Comparison of ENCODE assay signal across 1 cellular context in genomic region chr13:30617315-30618185, GRCh38.
TF ChIP-seq lines count a peak whose summit lies in the region.

Gene USPL1, plus strand, starts transcription at chr13:30617920. Its CDS starts 3,221 bp downstream, at chr13:30621141.

TF ChIP-seq in K562, 482 proteins besides CTCF, POLR2A, EP300 and RAD21 (continued from another document and continues in another):
- TF ChIP-seq, protein P1, sequence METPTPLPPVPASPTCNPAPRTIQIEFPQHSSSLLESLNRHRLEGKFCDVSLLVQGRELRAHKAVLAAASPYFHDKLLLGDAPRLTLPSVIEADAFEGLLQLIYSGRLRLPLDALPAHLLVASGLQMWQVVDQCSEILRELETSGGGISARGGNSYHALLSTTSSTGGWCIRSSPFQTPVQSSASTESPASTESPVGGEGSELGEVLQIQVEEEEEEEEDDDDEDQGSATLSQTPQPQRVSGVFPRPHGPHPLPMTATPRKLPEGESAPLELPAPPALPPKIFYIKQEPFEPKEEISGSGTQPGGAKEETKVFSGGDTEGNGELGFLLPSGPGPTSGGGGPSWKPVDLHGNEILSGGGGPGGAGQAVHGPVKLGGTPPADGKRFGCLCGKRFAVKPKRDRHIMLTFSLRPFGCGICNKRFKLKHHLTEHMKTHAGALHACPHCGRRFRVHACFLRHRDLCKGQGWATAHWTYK (CRISPR knock-in tag; IDR thresholded peaks at IDR 0.05), result peak; percentile 97
- no peak for TF ChIP-seq RBM15 (IDR thresholded peaks at IDR 0.05; ENCODE audit: insufficient read depth, low read length)
- TF ChIP-seq TSC22D4 (tag; IDR thresholded peaks at IDR 0.05), result no peak
- TF ChIP-seq, protein P2, sequence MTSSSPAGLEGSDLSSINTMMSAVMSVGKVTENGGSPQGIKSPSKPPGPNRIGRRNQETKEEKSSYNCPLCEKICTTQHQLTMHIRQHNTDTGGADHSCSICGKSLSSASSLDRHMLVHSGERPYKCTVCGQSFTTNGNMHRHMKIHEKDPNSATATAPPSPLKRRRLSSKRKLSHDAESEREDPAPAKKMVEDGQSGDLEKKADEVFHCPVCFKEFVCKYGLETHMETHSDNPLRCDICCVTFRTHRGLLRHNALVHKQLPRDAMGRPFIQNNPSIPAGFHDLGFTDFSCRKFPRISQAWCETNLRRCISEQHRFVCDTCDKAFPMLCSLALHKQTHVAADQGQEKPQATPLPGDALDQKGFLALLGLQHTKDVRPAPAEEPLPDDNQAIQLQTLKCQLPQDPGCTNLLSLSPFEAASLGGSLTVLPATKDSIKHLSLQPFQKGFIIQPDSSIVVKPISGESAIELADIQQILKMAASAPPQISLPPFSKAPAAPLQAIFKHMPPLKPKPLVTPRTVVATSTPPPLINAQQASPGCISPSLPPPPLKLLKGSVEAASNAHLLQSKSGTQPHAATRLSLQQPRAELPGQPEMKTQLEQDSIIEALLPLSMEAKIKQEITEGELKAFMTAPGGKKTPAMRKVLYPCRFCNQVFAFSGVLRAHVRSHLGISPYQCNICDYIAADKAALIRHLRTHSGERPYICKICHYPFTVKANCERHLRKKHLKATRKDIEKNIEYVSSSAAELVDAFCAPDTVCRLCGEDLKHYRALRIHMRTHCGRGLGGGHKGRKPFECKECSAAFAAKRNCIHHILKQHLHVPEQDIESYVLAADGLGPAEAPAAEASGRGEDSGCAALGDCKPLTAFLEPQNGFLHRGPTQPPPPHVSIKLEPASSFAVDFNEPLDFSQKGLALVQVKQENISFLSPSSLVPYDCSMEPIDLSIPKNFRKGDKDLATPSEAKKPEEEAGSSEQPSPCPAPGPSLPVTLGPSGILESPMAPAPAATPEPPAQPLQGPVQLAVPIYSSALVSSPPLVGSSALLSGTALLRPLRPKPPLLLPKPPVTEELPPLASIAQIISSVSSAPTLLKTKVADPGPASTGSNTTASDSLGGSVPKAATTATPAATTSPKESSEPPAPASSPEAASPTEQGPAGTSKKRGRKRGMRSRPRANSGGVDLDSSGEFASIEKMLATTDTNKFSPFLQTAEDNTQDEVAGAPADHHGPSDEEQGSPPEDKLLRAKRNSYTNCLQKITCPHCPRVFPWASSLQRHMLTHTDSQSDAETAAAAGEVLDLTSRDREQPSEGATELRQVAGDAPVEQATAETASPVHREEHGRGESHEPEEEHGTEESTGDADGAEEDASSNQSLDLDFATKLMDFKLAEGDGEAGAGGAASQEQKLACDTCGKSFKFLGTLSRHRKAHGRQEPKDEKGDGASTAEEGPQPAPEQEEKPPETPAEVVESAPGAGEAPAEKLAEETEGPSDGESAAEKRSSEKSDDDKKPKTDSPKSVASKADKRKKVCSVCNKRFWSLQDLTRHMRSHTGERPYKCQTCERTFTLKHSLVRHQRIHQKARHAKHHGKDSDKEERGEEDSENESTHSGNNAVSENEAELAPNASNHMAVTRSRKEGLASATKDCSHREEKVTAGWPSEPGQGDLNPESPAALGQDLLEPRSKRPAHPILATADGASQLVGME (CRISPR knock-in tag; IDR thresholded peaks at IDR 0.05), result 0 out of 2 replicates have a peak, but pooled peaks have one; percentile 56
- peak; percentile 16 to 91; a peak in 3 of 4 replicates for TF ChIP-seq HDAC1 (IDR thresholded peaks at IDR 0.05)
- no peak for TF ChIP-seq JUNB (CRISPR knock-in tag; conservative IDR thresholded peaks at IDR 0.05)
- TF ChIP-seq ILK (tag; IDR thresholded peaks at IDR 0.05; ENCODE audit: borderline replicate concordance, low read depth), result no peak
- no peak for TF ChIP-seq FOXA1 (IDR thresholded peaks at IDR 0.05; ENCODE audit: borderline replicate concordance)
- TF ChIP-seq BMI1 (IDR thresholded peaks at IDR 0.05; ENCODE audit: low read length), result no peak
- no peak for TF ChIP-seq MBD1 (CRISPR knock-in tag; IDR thresholded peaks at IDR 0.05)
- no peak for TF ChIP-seq TEAD4 (IDR thresholded peaks at IDR 0.05; ENCODE audit: low read length)
- no peak for TF ChIP-seq TEAD4 (CRISPR knock-in tag; IDR thresholded peaks at IDR 0.05; ENCODE audit: borderline replicate concordance)
- TF ChIP-seq RB1 (IDR thresholded peaks at IDR 0.05; ENCODE audit: low read depth), result peak; percentile 92
- TF ChIP-seq FOXK2 (conservative IDR thresholded peaks at IDR 0.05 in 1 of 2, IDR thresholded peaks at IDR 0.05 in 1 of 2; ENCODE audit: low read depth in 2 of 2), result peak; percentile 83 to 88
- peak in 1 of 2 experiments; percentile 87; a peak in 2 of 4 replicates for TF ChIP-seq SRF (CRISPR knock-in tag; IDR thresholded peaks at IDR 0.05)
- no peak for TF ChIP-seq ZSCAN32 (CRISPR knock-in tag; IDR thresholded peaks at IDR 0.05)
- TF ChIP-seq NFRKB (IDR thresholded peaks at IDR 0.05; ENCODE audit: low read depth), result no peak
- TF ChIP-seq TCF3 (CRISPR knock-in tag; IDR thresholded peaks at IDR 0.05), result peak; percentile 45; the same call in 1 of the 2 replicates
- TF ChIP-seq, protein P3, sequence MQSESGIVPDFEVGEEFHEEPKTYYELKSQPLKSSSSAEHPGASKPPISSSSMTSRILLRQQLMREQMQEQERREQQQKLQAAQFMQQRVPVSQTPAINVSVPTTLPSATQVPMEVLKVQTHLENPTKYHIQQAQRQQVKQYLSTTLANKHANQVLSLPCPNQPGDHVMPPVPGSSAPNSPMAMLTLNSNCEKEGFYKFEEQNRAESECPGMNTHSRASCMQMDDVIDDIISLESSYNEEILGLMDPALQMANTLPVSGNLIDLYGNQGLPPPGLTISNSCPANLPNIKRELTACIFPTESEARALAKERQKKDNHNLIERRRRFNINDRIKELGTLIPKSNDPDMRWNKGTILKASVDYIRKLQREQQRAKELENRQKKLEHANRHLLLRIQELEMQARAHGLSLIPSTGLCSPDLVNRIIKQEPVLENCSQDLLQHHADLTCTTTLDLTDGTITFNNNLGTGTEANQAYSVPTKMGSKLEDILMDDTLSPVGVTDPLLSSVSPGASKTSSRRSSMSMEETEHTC (IDR thresholded peaks at IDR 0.05), result 0 out of 2 replicates have a peak, but pooled peaks have one; percentile 23
- TF ChIP-seq ZNF668 (CRISPR knock-in tag; IDR thresholded peaks at IDR 0.05), result no peak
- no peak for TF ChIP-seq RBM17 (IDR thresholded peaks at IDR 0.05; ENCODE audit: borderline replicate concordance, low read depth, low read length)
- TF ChIP-seq ZNF444 (CRISPR knock-in tag; IDR thresholded peaks at IDR 0.05), result no peak
- peak; percentile 2; the same call in 1 of the 2 replicates for TF ChIP-seq CBFA2T3 (IDR thresholded peaks at IDR 0.05)
- TF ChIP-seq, protein P4, sequence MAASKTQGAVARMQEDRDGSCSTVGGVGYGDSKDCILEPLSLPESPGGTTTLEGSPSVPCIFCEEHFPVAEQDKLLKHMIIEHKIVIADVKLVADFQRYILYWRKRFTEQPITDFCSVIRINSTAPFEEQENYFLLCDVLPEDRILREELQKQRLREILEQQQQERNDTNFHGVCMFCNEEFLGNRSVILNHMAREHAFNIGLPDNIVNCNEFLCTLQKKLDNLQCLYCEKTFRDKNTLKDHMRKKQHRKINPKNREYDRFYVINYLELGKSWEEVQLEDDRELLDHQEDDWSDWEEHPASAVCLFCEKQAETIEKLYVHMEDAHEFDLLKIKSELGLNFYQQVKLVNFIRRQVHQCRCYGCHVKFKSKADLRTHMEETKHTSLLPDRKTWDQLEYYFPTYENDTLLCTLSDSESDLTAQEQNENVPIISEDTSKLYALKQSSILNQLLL (CRISPR knock-in tag; IDR thresholded peaks at IDR 0.05; ENCODE audit: borderline replicate concordance), result no peak
- TF ChIP-seq ZNF644 (tag; IDR thresholded peaks at IDR 0.05; ENCODE audit: low read depth), result no peak
- TF ChIP-seq PRPF4 (IDR thresholded peaks at IDR 0.05; ENCODE audit: insufficient read depth, low read depth, low read length, poor library complexity, severe bottlenecking), result peak; percentile 58
- TF ChIP-seq, protein P5, sequence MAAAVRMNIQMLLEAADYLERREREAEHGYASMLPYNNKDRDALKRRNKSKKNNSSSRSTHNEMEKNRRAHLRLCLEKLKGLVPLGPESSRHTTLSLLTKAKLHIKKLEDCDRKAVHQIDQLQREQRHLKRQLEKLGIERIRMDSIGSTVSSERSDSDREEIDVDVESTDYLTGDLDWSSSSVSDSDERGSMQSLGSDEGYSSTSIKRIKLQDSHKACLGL (CRISPR knock-in tag; IDR thresholded peaks at IDR 0.05; ENCODE audit: borderline replicate concordance, poor library complexity, severe bottlenecking), result peak; percentile 97
- no peak for TF ChIP-seq ERF (CRISPR knock-in tag; IDR thresholded peaks at IDR 0.05)
- TF ChIP-seq ZNF780A (CRISPR knock-in tag; IDR thresholded peaks at IDR 0.05), result no peak
- peak; percentile 19 for TF ChIP-seq CTCFL (IDR thresholded peaks at IDR 0.05; ENCODE audit: borderline replicate concordance, insufficient read depth, low read depth, low read length, poor library complexity, severe bottlenecking)
- no peak for TF ChIP-seq MCM5 (IDR thresholded peaks at IDR 0.05; ENCODE audit: low read depth)
- no peak for TF ChIP-seq ZSCAN29 (IDR thresholded peaks at IDR 0.05)
- no peak for TF ChIP-seq ZNF174 (CRISPR knock-in tag; IDR thresholded peaks at IDR 0.05)
- TF ChIP-seq ZNF316 (IDR thresholded peaks at IDR 0.05), result no peak
- no peak for TF ChIP-seq PURB (CRISPR knock-in tag; IDR thresholded peaks at IDR 0.05; ENCODE audit: low read depth)
- TF ChIP-seq KLF16 (IDR thresholded peaks at IDR 0.05), result no peak
- no peak for TF ChIP-seq HEY1 (CRISPR knock-in tag; IDR thresholded peaks at IDR 0.05; ENCODE audit: borderline replicate concordance)
- peak; percentile 37; the same call in 1 of the 2 replicates for TF ChIP-seq CBX5 (IDR thresholded peaks at IDR 0.05; ENCODE audit: borderline replicate concordance, low read depth)
